Comparison of ENCODE assay signal across 1 cellular context in genomic region chr10:7354330-7355047, GRCh38.
A peak's percentile ranks its signal among the peaks of the same experiment; 100 is the strongest.
TF ChIP-seq lines count a peak whose summit lies in the region.

No MANE protein-coding gene starts in this region.

TF ChIP-seq in SK-N-SH treated with all-trans-retinoic acid at 6 μM for 48 hours, 23 proteins besides CTCF, POLR2A, EP300 and RAD21 (continued from another document):
- TF ChIP-seq CSRNP3 (CRISPR knock-in tag; IDR thresholded peaks at IDR 0.05) (peak; percentile 52; the same call in 1 of the 2 replicates), TCF4 (CRISPR knock-in tag; IDR thresholded peaks at IDR 0.05; ENCODE audit: borderline replicate concordance) (peak; percentile 72), CSDC2 (CRISPR knock-in tag; IDR thresholded peaks at IDR 0.05) (no peak), TOX (CRISPR knock-in tag; IDR thresholded peaks at IDR 0.05; ENCODE audit: borderline replicate concordance) (no peak), OSR1 (CRISPR knock-in tag; IDR thresholded peaks at IDR 0.05) (no peak), POU6F1 (CRISPR knock-in tag; IDR thresholded peaks at IDR 0.05; ENCODE audit: borderline replicate concordance, low read depth) (no peak; the same call in 1 of the 2 replicates)
